16 cellular contexts compared by ENCODE assay signal in the genomic region with DNA sequence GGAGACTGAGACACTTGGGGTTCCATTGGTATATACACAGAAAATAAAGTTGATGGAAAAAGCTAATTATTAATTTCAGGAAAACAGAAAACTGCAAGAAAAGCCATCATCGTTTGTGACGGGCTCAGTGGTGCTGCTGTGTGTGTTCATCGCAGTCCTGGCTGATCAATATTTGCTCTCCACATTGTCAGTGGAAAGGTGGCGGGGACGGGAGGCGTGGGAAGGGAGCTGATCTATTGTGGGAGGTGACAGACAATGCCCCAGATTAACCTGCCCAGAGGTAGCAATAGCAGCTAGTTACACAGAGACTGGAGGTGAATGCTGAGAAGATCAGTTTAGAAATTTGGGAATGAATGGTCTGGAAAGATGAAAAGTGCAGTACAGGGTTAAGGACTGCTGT. TPM values are rescaled to one million over a fixed set of nuclear protein-coding genes. Genes with fewer than 3 reads are reported as not detected.
A peak's percentile ranks its signal among the peaks of the same experiment; 100 is the strongest.
DNase-seq lines count a peak whose midpoint lies in the region; ATAC-seq and TF ChIP-seq lines count a peak whose summit lies in the region.
"Had no signal": no experiment of that assay in that cellular context is flagged by ENCODE, and none has a peak within 500 bp of the region (broad histone marks: within the 10 kb centered on the region; RNA-seq: fewer than 3 reads in every experiment).

No MANE protein-coding gene starts in this region.

- H3K27ac Mint-ChIP-seq in neural progenitor cell = peak overlapping the region; percentile 44
- H3K27ac Mint-ChIP-seq in stimulated activated memory B cell treated with anti-CD40 and anti-IgM and Interleukin-4, amounts not matched to agents 10 μg/mL and 1 μg/mL and 100 μg/mL, for 72 hours = peak overlapping the region; percentile 21
- H3K27ac Mint-ChIP-seq: CD4-positive, alpha-beta T cell; GM23338 had no signal

- peaks cover 21% of the 10 kb centered on the region for H3K27me3 Mint-ChIP-seq in neural progenitor cell (ENCODE audit: insufficient read depth, low read depth)
- no peaks in the 10 kb centered on the region for H3K27me3 Mint-ChIP-seq in stimulated activated memory B cell treated with anti-CD40 and anti-IgM and Interleukin-4, amounts not matched to agents 10 μg/mL and 1 μg/mL and 100 μg/mL, for 72 hours

- BruUV-seq in PC-3 (replicated peaks; lab: Mats Ljungman, UMichigan) = no TSS peak

- intact Hi-C loops in PC-3 (cut with micrococcal nuclease) = no loop called here

- no peaks in the 10 kb centered on the region for H3K4me1 ChIP-seq in PC-3 (ENCODE audit: insufficient read depth, low read length)
- no peaks in the 10 kb centered on the region for H3K4me1 ChIP-seq in neural progenitor cell
- H3K4me1 ChIP-seq: SJCRH30 had no signal

- no peaks in the 10 kb centered on the region for H3K9me2 ChIP-seq in PC-3 (replicated peaks; ENCODE audit: low read length)

- H3K9ac ChIP-seq in PC-3 (ENCODE audit: low read length) (no peak overlapping the region), neural progenitor cell (no peak overlapping the region)

- peaks cover 8% of the 10 kb centered on the region for H3K4me1 Mint-ChIP-seq in neural progenitor cell
- peaks cover 37% of the 10 kb centered on the region for H3K4me1 Mint-ChIP-seq in stimulated activated memory B cell treated with anti-CD40 and anti-IgM and Interleukin-4, amounts not matched to agents 10 μg/mL and 1 μg/mL and 100 μg/mL, for 72 hours
- H3K4me1 Mint-ChIP-seq: GM23338 had no signal

- H2AFZ ChIP-seq in PC-3 (ENCODE audit: low read length) (peak overlapping the region; percentile 87), neural progenitor cell (replicated peaks) (no peak overlapping the region)
- H2AFZ ChIP-seq: GM23338 had no signal

- H3K9me3 ChIP-seq in PC-3 (ENCODE audit: low read length) (no peaks in the 10 kb centered on the region), neural progenitor cell (ENCODE audit: low read depth) (no peaks in the 10 kb centered on the region)
- H3K9me3 ChIP-seq: SJCRH30 had no signal

- no peak; the same call in 1 of the 2 replicates for ATAC-seq in PC-3
- ATAC-seq in stimulated activated memory B cell treated with anti-CD40 and anti-IgM and Interleukin-4, amounts not matched to agents 10 μg/mL and 1 μg/mL and 100 μg/mL, for 72 hours = no peak
- ATAC-seq: GM23338 had no signal

- H3F3A ChIP-seq in PC-3 (ENCODE audit: low read length, unreplicated experiment) = no peaks in the 10 kb centered on the region
- no peaks in the 10 kb centered on the region for H3F3A ChIP-seq in neural progenitor cell (ENCODE audit: low read depth)

- H3K79me2 ChIP-seq in PC-3 (ENCODE audit: low read length) = no peaks in the 10 kb centered on the region
- no peaks in the 10 kb centered on the region for H3K79me2 ChIP-seq in neural progenitor cell (ENCODE audit: low read depth)

- CTCF ChIA-PET in PC-3 (lab: Charles Lee) = no interaction called here

- no peaks in the 10 kb centered on the region for H3K27me3 ChIP-seq in H7 (ENCODE audit: control insufficient read depth, insufficient read depth, low read length)
- H3K27me3 ChIP-seq in PC-3 (ENCODE audit: low read length) = peaks cover 50% of the 10 kb centered on the region
- H3K27me3 ChIP-seq in neural progenitor cell = no peaks in the 10 kb centered on the region
- H3K27me3 ChIP-seq: SJCRH30 had no signal

- H3K4me2 ChIP-seq in PC-3 (ENCODE audit: low read length) (peak overlapping the region; percentile 91), neural progenitor cell (no peak overlapping the region)
- H3K4me2 ChIP-seq: GM23338 had no signal

- H3K4me3 ChIP-seq in H7 (ENCODE audit: insufficient read depth, low read depth, low read length) (no peak overlapping the region), PC-3 (ENCODE audit: low read length) (peak overlapping the region; percentile 75), neural progenitor cell (no peak overlapping the region)
- H3K4me3 ChIP-seq: GM23338, SJCRH30 had no signal

- H4K20me1 ChIP-seq in PC-3 (ENCODE audit: low read length) (no peaks in the 10 kb centered on the region), neural progenitor cell (ENCODE audit: low read depth) (no peaks in the 10 kb centered on the region)

- no peak for TF ChIP-seq CTCF in PC-3 (conservative IDR thresholded peaks at IDR 0.05; ENCODE audit: low read depth, low read length)
- TF ChIP-seq CTCF in neural progenitor cell (IDR thresholded peaks at IDR 0.05) = no peak

- H3K4me3 Mint-ChIP-seq in neural progenitor cell = no peak overlapping the region
- no peak overlapping the region for H3K4me3 Mint-ChIP-seq in stimulated activated memory B cell treated with anti-CD40 and anti-IgM and Interleukin-4, amounts not matched to agents 10 μg/mL and 1 μg/mL and 100 μg/mL, for 72 hours
- H3K4me3 Mint-ChIP-seq: CD4-positive, alpha-beta T cell; GM23338 had no signal

- peaks cover 11% of the 10 kb centered on the region for H3K9me3 Mint-ChIP-seq in neural progenitor cell
- H3K9me3 Mint-ChIP-seq in stimulated activated memory B cell treated with anti-CD40 and anti-IgM and Interleukin-4, amounts not matched to agents 10 μg/mL and 1 μg/mL and 100 μg/mL, for 72 hours = peaks cover 13% of the 10 kb centered on the region

- POLR2A ChIA-PET in PC-3 (lab: Charles Lee; ENCODE audit: unreplicated experiment) = no interaction called here

- H3K36me3 ChIP-seq in H7 (replicated peaks; ENCODE audit: control insufficient read depth, insufficient read depth, low read length) (no peaks in the 10 kb centered on the region), PC-3 (ENCODE audit: low read depth, low read length) (no peaks in the 10 kb centered on the region), neural progenitor cell (no peaks in the 10 kb centered on the region)
- H3K36me3 ChIP-seq: SJCRH30 had no signal

- H3K27ac ChIP-seq in PC-3 (ENCODE audit: low read length) (no peak overlapping the region), neural progenitor cell (no peak overlapping the region)
- H3K27ac ChIP-seq: SJCRH30 had no signal

- peak; percentile 41 for DNase-seq in H7
- no peak for DNase-seq in PC-3
- no peak for DNase-seq in neural progenitor cell (ENCODE audit: low spot score)
- no peak for DNase-seq in NCI-H524 (lab: John Stamatoyannopoulos, UW)
- DNase-seq in NCI-H1930 (lab: John Stamatoyannopoulos, UW) = no peak
- DNase-seq in activated CD4-positive, CD25-positive, alpha-beta regulatory T cell (lab: John Stamatoyannopoulos, UW) = no peak
- DNase-seq: CD4-positive, alpha-beta T cell; DMS153; HCEC 1CT; Kasumi-1; NCI-H187 treated with DMSO at 0.1 percent for 48 hours; NCI-H2227 treated with DMSO at 0.1 percent for 48 hours; NCI-H510A; SJCRH30 had no signal

- no peaks in the 10 kb centered on the region for H3K36me3 Mint-ChIP-seq in neural progenitor cell
- no peaks in the 10 kb centered on the region for H3K36me3 Mint-ChIP-seq in stimulated activated memory B cell treated with anti-CD40 and anti-IgM and Interleukin-4, amounts not matched to agents 10 μg/mL and 1 μg/mL and 100 μg/mL, for 72 hours

RNA-seq across cellular contexts. Expression of a gene that starts 50.0 kb away (rescaled TPM):
- total RNA-seq in H7 (2014; rRNA removed; shearing (Covaris generic)) = 38.9 and 39.1 TPM in 2 replicates
- total RNA-seq in PC-3 (2014; rRNA removed) = 31.7 and 39.3 TPM in 2 replicates
- total RNA-seq in neural progenitor cell (ENCODE audit: low replicate concordance) = 11.8 and 25.9 TPM in 2 replicates
